ENCODE assay signal across 9 cellular contexts in genomic region chr9:69412741-69413150, GRCh38.
DNase-seq lines count a peak whose midpoint lies in the region; ATAC-seq, FAIRE-seq and TF ChIP-seq lines count a peak whose summit lies in the region.
"Had no signal": no experiment of that assay in that cellular context is flagged by ENCODE, and none has a peak within 500 bp of the region (broad histone marks: within the 10 kb centered on the region; RNA-seq: fewer than 3 reads in every experiment).

No MANE protein-coding gene starts in this region.

- no peaks in the 10 kb centered on the region for H3K36me3 ChIP-seq in left ventricle myocardium inferior

- FAIRE-seq in A549 (lab: Jason Lieb, UNC) = no peak

- H3K27ac ChIP-seq in A549 (no peak overlapping the region), left ventricle myocardium inferior (replicated peaks) (no peak overlapping the region)

- TF ChIP-seq POLR2A in A549 (IDR thresholded peaks at IDR 0.05; ENCODE audit: low read length) = no peak

- no peaks in the 10 kb centered on the region for H3K9me3 ChIP-seq in A549
- H3K9me3 ChIP-seq in left ventricle myocardium inferior (replicated peaks) = no peaks in the 10 kb centered on the region

- H3K4me3 ChIP-seq in A549 = no peak overlapping the region
- peak overlapping the region; percentile 7; the same call in 1 of the 2 replicates for H3K4me3 ChIP-seq in WI38 (ENCODE audit: low read depth, low read length)
- peak overlapping the region; percentile 50 for H3K4me3 ChIP-seq in left ventricle myocardium inferior

- intact Hi-C loops in left ventricle myocardium inferior (cut with micrococcal nuclease) = no loop called here
- intact Hi-C loops in sciatic nerve (cut with DNase I) = no loop called here

- 37% methylated on average over 15 of the region's 20 CpGs for whole genome bisulfite sequencing in A549 (ENCODE audit: missing lambda C conversion rate)

- H3K4me1 ChIP-seq in A549 (no peaks in the 10 kb centered on the region), left ventricle myocardium inferior (peaks cover 8% of the 10 kb centered on the region)

- ATAC-seq in A549 (peak; percentile 99 to 100), sciatic nerve (peak; percentile 86), GM21786 (IDR thresholded peaks at IDR 0.05; ENCODE audit: unreplicated experiment) (no peak), HG03108 (IDR thresholded peaks at IDR 0.05; ENCODE audit: unreplicated experiment) (no peak), GM21619 (IDR thresholded peaks at IDR 0.05; ENCODE audit: unreplicated experiment) (no peak)

- TF ChIP-seq CTCF in A549 (IDR thresholded peaks at IDR 0.05) (peak; percentile 49), GM20000 (IDR thresholded peaks at IDR 0.05; ENCODE audit: extremely low read depth, missing control alignments) (peak; percentile 4), WI38 (IDR thresholded peaks at IDR 0.05; ENCODE audit: low read depth, low read length) (peak; percentile 80), left ventricle myocardium inferior (IDR thresholded peaks at IDR 0.05; ENCODE audit: borderline replicate concordance) (peak; percentile 75)

- CTCF ChIA-PET in A549 (lab: Yijun Ruan, JAX) = interaction anchor here (0.7 to 1.5 kb wide), 6 partner anchors 9 to 699 kb away, joined by 3 to 13 read pairs (median 4); no protein-coding TSS in a partner anchor

- peak; percentile 62 to 75 for DNase-seq in A549 (ENCODE audit: low read depth in 1 of 2, low spot score in 1 of 2)
- peak; percentile 32 for DNase-seq in GM20000 (ENCODE audit: low spot score)
- peak; percentile 69 for DNase-seq in left ventricle myocardium inferior
- DNase-seq in sciatic nerve (ENCODE audit: low spot score) = no peak
- DNase-seq: stimulated activated naive B cell treated with anti-CD40 and anti-IgM and Interleukin-4, amounts not matched to agents 10 μg/mL and 1 μg/mL and 100 μg/mL, for 72 hours had no signal

- POLR2A ChIA-PET in A549 (lab: Yijun Ruan, JAX) = no interaction called here

- peak overlapping the region; percentile 39; the same call in 1 of the 3 replicates for H3K4me2 ChIP-seq in A549

- no peak for TF ChIP-seq EP300 in A549 (IDR thresholded peaks at IDR 0.05)

- TF ChIP-seq RAD21 in A549 (conservative IDR thresholded peaks at IDR 0.05 in 1 of 2, IDR thresholded peaks at IDR 0.05 in 1 of 2) = peak; percentile 55 to 66

- H3K27me3 ChIP-seq in left ventricle myocardium inferior (ENCODE audit: low read depth) = no peaks in the 10 kb centered on the region

TF ChIP-seq in A549, 52 proteins besides CTCF, POLR2A, EP300 and RAD21:
- TF ChIP-seq SMC3 (IDR thresholded peaks at IDR 0.05) (peak; percentile 52), KDM5A (IDR thresholded peaks at IDR 0.05) (no peak)
- TF ChIP-seq, protein P1, sequence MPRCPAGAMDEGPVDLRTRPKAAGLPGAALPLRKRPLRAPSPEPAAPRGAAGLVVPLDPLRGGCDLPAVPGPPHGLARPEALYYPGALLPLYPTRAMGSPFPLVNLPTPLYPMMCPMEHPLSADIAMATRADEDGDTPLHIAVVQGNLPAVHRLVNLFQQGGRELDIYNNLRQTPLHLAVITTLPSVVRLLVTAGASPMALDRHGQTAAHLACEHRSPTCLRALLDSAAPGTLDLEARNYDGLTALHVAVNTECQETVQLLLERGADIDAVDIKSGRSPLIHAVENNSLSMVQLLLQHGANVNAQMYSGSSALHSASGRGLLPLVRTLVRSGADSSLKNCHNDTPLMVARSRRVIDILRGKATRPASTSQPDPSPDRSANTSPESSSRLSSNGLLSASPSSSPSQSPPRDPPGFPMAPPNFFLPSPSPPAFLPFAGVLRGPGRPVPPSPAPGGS (IDR thresholded peaks at IDR 0.05) = no peak

Comparison
In these comparisons a context has a peak if more than half of its experiments do, and no peak if none do; other contexts are left out.
1. ATAC-seq: peak in A549 (2 of 2) and sciatic nerve (single experiment); none in GM21786 (single experiment), HG03108 (single experiment) and GM21619 (single experiment).
2. CTCF ChIP-seq: peak in every context shown above with its lines; median percentile 80 in WI38; 75 in left ventricle myocardium inferior; 49 in A549; 4 in GM20000.